Comparison of ENCODE assay signal across 8 cellular contexts in genomic region chr16:18800674-18801196, GRCh38. TPM values are rescaled to one million over a fixed set of nuclear protein-coding genes. Genes with fewer than 3 reads are reported as not detected.
DNase-seq lines count a peak whose midpoint lies in the region; ATAC-seq and TF ChIP-seq lines count a peak whose summit lies in the region.

No MANE protein-coding gene starts in this region.

- ATAC-seq in GM18861 (IDR thresholded peaks at IDR 0.05; ENCODE audit: unreplicated experiment): no peak

- H3K4me2 ChIP-seq in mesenchymal stem cell (ENCODE audit: low read length, poor library complexity, severe bottlenecking): peak overlapping the region; percentile 94

- H3K27me3 ChIP-seq in mesenchymal stem cell (ENCODE audit: control insufficient read depth in 1 of 2, insufficient read depth in 1 of 2, low read length in 2 of 2): no peaks in the 10 kb centered on the region
- no peaks in the 10 kb centered on the region for H3K27me3 ChIP-seq in uterus

- H3K36me3 Mint-ChIP-seq in activated CD4-positive, alpha-beta T cell treated with anti-CD3 and anti-CD28 coated beads, Interleukin-2, amount 10 ng/mL, durations not matched to agents 7 days and 5 days (ENCODE audit: low read depth): peaks cover 55% of the 10 kb centered on the region

- TF ChIP-seq CTCF in uterus (IDR thresholded peaks at IDR 0.05): no peak

- no peak overlapping the region for H2BK15ac ChIP-seq in mesenchymal stem cell (ENCODE audit: low read depth, poor library complexity, severe bottlenecking)

- TF ChIP-seq POLR2A in uterus (IDR thresholded peaks at IDR 0.05): no peak

- no peak overlapping the region for H2AK5ac ChIP-seq in mesenchymal stem cell (ENCODE audit: low read length, severe bottlenecking)

- H3K4me1 ChIP-seq in mesenchymal stem cell (ENCODE audit: control insufficient read depth, insufficient read depth, low read depth, low read length): peaks cover 7% of the 10 kb centered on the region
- H3K4me1 ChIP-seq in uterus: no peaks in the 10 kb centered on the region

- no peak overlapping the region for H2BK12ac ChIP-seq in mesenchymal stem cell (ENCODE audit: low read length in 2 of 2)

- H2AFZ ChIP-seq in mesenchymal stem cell (ENCODE audit: low read depth, low read length): peak overlapping the region; percentile 56

- H2BK120ac ChIP-seq in mesenchymal stem cell (ENCODE audit: low read depth, low read length): peak overlapping the region; percentile 62

- peak overlapping the region in 1 of 2 experiments; percentile 61 for H3K14ac ChIP-seq in mesenchymal stem cell (ENCODE audit: low read length in 2 of 2)

- no peaks in the 10 kb centered on the region for H3K27me3 Mint-ChIP-seq in activated CD4-positive, alpha-beta T cell treated with anti-CD3 and anti-CD28 coated beads, Interleukin-2, amount 10 ng/mL, durations not matched to agents 7 days and 5 days

- H3K36me3 ChIP-seq in mesenchymal stem cell (ENCODE audit: control insufficient read depth in 1 of 2, insufficient read depth in 2 of 2, low read depth in 1 of 2, low read length in 2 of 2): peaks cover 4 to 25% of the 10 kb centered on the region in 2 experiments
- no peaks in the 10 kb centered on the region for H3K36me3 ChIP-seq in uterus

- peaks cover 4% of the 10 kb centered on the region for H3K79me1 ChIP-seq in mesenchymal stem cell (replicated peaks; ENCODE audit: low read length, poor library complexity, severe bottlenecking)

- H2BK5ac ChIP-seq in mesenchymal stem cell (ENCODE audit: low read depth, low read length, poor library complexity, severe bottlenecking): peak overlapping the region; percentile 20

- peak overlapping the region; percentile 80 to 95 for H3K4me3 ChIP-seq in mesenchymal stem cell (ENCODE audit: insufficient read depth in 1 of 2, low read depth in 1 of 2, low read length in 2 of 2)
- peak overlapping the region; percentile 67 to 100 for H3K4me3 ChIP-seq in uterus

- CTCF ChIA-PET in activated CD4-positive, alpha-beta T cell treated with anti-CD3 and anti-CD28 coated beads, Interleukin-2, amount 10 ng/mL, durations not matched to agents 7 days and 5 days (lab: Charles Lee): interaction anchor here (0.5 to 7.2 kb wide), 25 partner anchors 11 to 1567 kb away, joined by 3 to 86 read pairs (median 4); partner anchors contain the start of gene RPS15A

- DNase-seq in activated CD4-positive, alpha-beta T cell treated with anti-CD3 and anti-CD28 coated beads, Interleukin-2, amount 10 ng/mL, durations not matched to agents 7 days and 5 days: peak; percentile 18
- no peak for DNase-seq in activated CD4-positive, alpha-beta T cell treated with anti-CD3 and anti-CD28 coated beads, Interleukin-2, amount 50 U/mL, for 48 hours
- DNase-seq in LHCN-M2 (ENCODE audit: low read depth): peak; percentile 25
- peak; percentile 44 for DNase-seq in mesenchymal stem cell
- no peak for DNase-seq in uterus
- DNase-seq in HUDEP-2 (lab: John Stamatoyannopoulos, UW; ENCODE audit: unreplicated experiment in 76 of 76): no peak

- peak overlapping the region; percentile 96 for H3K9ac ChIP-seq in mesenchymal stem cell (ENCODE audit: low read length)

- peak overlapping the region; percentile 52 for H4K91ac ChIP-seq in mesenchymal stem cell (ENCODE audit: low read length)

- H4K8ac ChIP-seq in mesenchymal stem cell (ENCODE audit: low read length): no peak overlapping the region

- peak overlapping the region; percentile 98 for H3K27ac Mint-ChIP-seq in activated CD4-positive, alpha-beta T cell treated with anti-CD3 and anti-CD28 coated beads, Interleukin-2, amount 10 ng/mL, durations not matched to agents 7 days and 5 days

- peak overlapping the region in 1 of 2 experiments; percentile 97 for H3K23ac ChIP-seq in mesenchymal stem cell (ENCODE audit: low read length in 2 of 2)

- peak overlapping the region; percentile 99 for H3K4me3 Mint-ChIP-seq in activated CD4-positive, alpha-beta T cell treated with anti-CD3 and anti-CD28 coated beads, Interleukin-2, amount 10 ng/mL, durations not matched to agents 7 days and 5 days

- peak overlapping the region; percentile 67 for H3K27ac ChIP-seq in cingulate gyrus (ENCODE audit: low read depth, low read length)
- H3K27ac ChIP-seq in mesenchymal stem cell (ENCODE audit: low read length, poor library complexity, severe bottlenecking): peak overlapping the region; percentile 63
- H3K27ac ChIP-seq in uterus: peak overlapping the region; percentile 65 to 90

- peaks cover 72% of the 10 kb centered on the region for H3K4me1 Mint-ChIP-seq in activated CD4-positive, alpha-beta T cell treated with anti-CD3 and anti-CD28 coated beads, Interleukin-2, amount 10 ng/mL, durations not matched to agents 7 days and 5 days

- H3K9me3 Mint-ChIP-seq in activated CD4-positive, alpha-beta T cell treated with anti-CD3 and anti-CD28 coated beads, Interleukin-2, amount 10 ng/mL, durations not matched to agents 7 days and 5 days: no peaks in the 10 kb centered on the region

- intact Hi-C loops in uterus (cut with DNase I; ENCODE audit: low total_unique reads): no loop called here

- POLR2A ChIA-PET in activated CD4-positive, alpha-beta T cell treated with anti-CD3 and anti-CD28 coated beads, Interleukin-2, amount 10 ng/mL, durations not matched to agents 7 days and 5 days (lab: Charles Lee): interaction anchor here (1.0 to 1.6 kb wide), 4 partner anchors 11 to 267 kb away, joined by 3 to 34 read pairs (median 4); partner anchors contain the start of genes COQ7 and RPS15A

- no peaks in the 10 kb centered on the region for H3K9me3 ChIP-seq in mesenchymal stem cell (ENCODE audit: control insufficient read depth, low read length)
- H3K9me3 ChIP-seq in uterus: no peaks in the 10 kb centered on the region

- peak overlapping the region in 1 of 2 experiments; percentile 90 for H3K4ac ChIP-seq in mesenchymal stem cell (ENCODE audit: low read depth in 1 of 2, low read length in 2 of 2)

- H3K18ac ChIP-seq in mesenchymal stem cell (ENCODE audit: low read depth in 1 of 2, low read length in 2 of 2): peak overlapping the region; percentile 14 to 67

- under 1% methylated on average over 17 of the region's 19 CpGs for WGBS in mesenchymal stem cell

RNA-seq across cellular contexts. Expression of gene ARL6IP1, which starts 0.6 kb away (rescaled TPM):
- total RNA-seq in activated CD4-positive, alpha-beta T cell treated with anti-CD3 and anti-CD28 coated beads, Interleukin-2, amount 10 ng/mL, durations not matched to agents 7 days and 5 days: 100 to 1,000 TPM; 276 to 321 TPM
- total RNA-seq in LHCN-M2 (2014; rRNA removed) (600 and 709 TPM in 2 replicates), uterus (100 to 1,000 TPM in 2 of 4 donors, 10 to 100 TPM in 2; 68.7 to 337 (median 107) TPM)
- 300 TPM for polyA plus RNA-seq in LHCN-M2 (2012)
- 82.3 TPM for polyA plus RNA-seq in mesenchymal stem cell (2013, experiment 1 of 2)
- polyA plus RNA-seq in mesenchymal stem cell (2013, experiment 2 of 2): 91.9 TPM

RNA-seq across cellular contexts. Expression of gene RPS15A, which starts 10.6 kb away (rescaled TPM):
- 1,000 to 10,000 TPM; 1,939 to 2,119 TPM for total RNA-seq in activated CD4-positive, alpha-beta T cell treated with anti-CD3 and anti-CD28 coated beads, Interleukin-2, amount 10 ng/mL, durations not matched to agents 7 days and 5 days
- total RNA-seq in LHCN-M2 (2014; rRNA removed): 1,782 and 1,861 TPM in 2 replicates
- polyA plus RNA-seq in LHCN-M2 (2012): 2,668 TPM
- 4,200 TPM for polyA plus RNA-seq in mesenchymal stem cell (2013, experiment 1 of 2)
- polyA plus RNA-seq in mesenchymal stem cell (2013, experiment 2 of 2): 3,956 TPM
- total RNA-seq in uterus: 1,000 to 10,000 TPM; 2,145 to 6,532 (median 4,433) TPM

Comparison
In these comparisons a context has a peak if more than half of its experiments do, and no peak if none do; other contexts are left out.
1. DNase-seq: peak in activated CD4-positive, alpha-beta T cell treated with anti-CD3 and anti-CD28 coated beads, Interleukin-2, amount 10 ng/mL, durations not matched to agents 7 days and 5 days (single experiment), LHCN-M2 (single experiment) and mesenchymal stem cell (single experiment); none in activated CD4-positive, alpha-beta T cell treated with anti-CD3 and anti-CD28 coated beads, Interleukin-2, amount 50 U/mL, for 48 hours (0 of 2), uterus (0 of 2) and HUDEP-2 (0 of 76).
2. Peak in every context shown above with its lines, with median percentiles within 50 percentile points of each other: H3K27ac ChIP-seq.